ENCODE assay signal across 8 cellular contexts in genomic region chr16:58501242-58502131, GRCh38. TPM values are rescaled to one million over a fixed set of nuclear protein-coding genes. Genes with fewer than 3 reads are reported as not detected.
DNase-seq lines count a peak whose midpoint lies in the region; ATAC-seq and TF ChIP-seq lines count a peak whose summit lies in the region.

No MANE protein-coding gene starts in this region.

- H3K9me3 Mint-ChIP-seq in MCF 10A (ENCODE audit: unreplicated experiment), result no peaks in the 10 kb centered on the region
- H3K9me3 Mint-ChIP-seq in activated CD8-positive, alpha-beta T cell treated with anti-CD3 and anti-CD28 coated beads for 36 hours, result no peaks in the 10 kb centered on the region
- H3K9me3 Mint-ChIP-seq in naive thymus-derived CD8-positive, alpha-beta T cell, result no peaks in the 10 kb centered on the region

- BruUV-seq in MCF 10A (replicated peaks; lab: Mats Ljungman, UMichigan), result no TSS peak

- CTCF ChIA-PET in MCF 10A (lab: Yijun Ruan, JAX), result interaction anchor here (0.5 to 0.6 kb wide), 3 partner anchors 11 to 86 kb away, joined by 3 to 4 read pairs (median 3); no protein-coding TSS in a partner anchor
- CTCF ChIA-PET in activated CD8-positive, alpha-beta T cell treated with anti-CD3 and anti-CD28 coated beads for 36 hours (lab: Charles Lee), result interaction anchor here (1.0 to 1.8 kb wide), 3 partner anchors 10 to 255 kb away, joined by 3 to 6 read pairs (median 3); no protein-coding TSS in a partner anchor

- H3K4me1 ChIP-seq in breast epithelium (no peaks in the 10 kb centered on the region), esophagus (ENCODE audit: control insufficient read depth in 2 of 2, insufficient read depth in 2 of 2, low read length in 1 of 2) (peaks cover 13 to 14% of the 10 kb centered on the region in 2 donors), tibial nerve (peaks cover 0 to 22% (median 16%) of the 10 kb centered on the region in 4 donors)

- H3K27me3 Mint-ChIP-seq in MCF 10A (ENCODE audit: insufficient read depth, unreplicated experiment), result no peaks in the 10 kb centered on the region
- H3K27me3 Mint-ChIP-seq in activated CD8-positive, alpha-beta T cell treated with anti-CD3 and anti-CD28 coated beads for 36 hours, result peaks cover 28% of the 10 kb centered on the region
- H3K27me3 Mint-ChIP-seq in naive thymus-derived CD8-positive, alpha-beta T cell, result peaks cover 0 to 16% (median 10%) of the 10 kb centered on the region in 5 donors

- H3K36me3 ChIP-seq in breast epithelium (no peaks in the 10 kb centered on the region), esophagus (ENCODE audit: control insufficient read depth in 2 of 2, insufficient read depth in 2 of 2, low read length in 1 of 2) (peaks cover 0 to 3% of the 10 kb centered on the region in 2 donors), tibial nerve (no peaks in the 10 kb centered on the region)

- H3K4me1 Mint-ChIP-seq in MCF 10A (ENCODE audit: insufficient read depth, unreplicated experiment), result no peaks in the 10 kb centered on the region
- peaks cover 5% of the 10 kb centered on the region for H3K4me1 Mint-ChIP-seq in activated CD8-positive, alpha-beta T cell treated with anti-CD3 and anti-CD28 coated beads for 36 hours (ENCODE audit: low read depth)
- H3K4me1 Mint-ChIP-seq in naive thymus-derived CD8-positive, alpha-beta T cell, result peaks cover 6 to 27% (median 18%) of the 10 kb centered on the region in 4 donors

- no peak overlapping the region for H3K4me3 Mint-ChIP-seq in MCF 10A (ENCODE audit: unreplicated experiment)
- H3K4me3 Mint-ChIP-seq in activated CD8-positive, alpha-beta T cell treated with anti-CD3 and anti-CD28 coated beads for 36 hours, result peak overlapping the region; percentile 67
- peak overlapping the region; percentile 74 to 91 (median 82) for H3K4me3 Mint-ChIP-seq in naive thymus-derived CD8-positive, alpha-beta T cell

- intact Hi-C loops in breast epithelium (cut with DNase I; ENCODE audit: low total_unique reads), result no loop called here
- intact Hi-C loops in MCF 10A (cut with micrococcal nuclease), result no loop called here
- intact Hi-C loops in activated CD8-positive, alpha-beta T cell treated with anti-CD3 and anti-CD28 coated beads for 36 hours (cut with micrococcal nuclease), result loop anchor here (10.0 kb wide), 1 partner anchor 163 kb away; no protein-coding TSS in a partner anchor

- H3K27ac ChIP-seq in breast epithelium, result no peak overlapping the region
- H3K27ac ChIP-seq in esophagus (ENCODE audit: low read depth in 2 of 2, low read length in 1 of 2), result peak overlapping the region in 1 of 2 donors; percentile 34
- no peak overlapping the region for H3K27ac ChIP-seq in tibial nerve

- POLR2A ChIA-PET in MCF 10A (lab: Yijun Ruan, JAX), result no interaction called here
- POLR2A ChIA-PET in activated CD8-positive, alpha-beta T cell treated with anti-CD3 and anti-CD28 coated beads for 36 hours (lab: Charles Lee), result interaction anchor here (0.6 to 1.0 kb wide), 2 partner anchors 13 to 31 kb away, joined by 3 read pairs; no protein-coding TSS in a partner anchor
- POLR2A ChIA-PET in naive thymus-derived CD8-positive, alpha-beta T cell (lab: Charles Lee), result interaction anchor here (0.5 kb wide), 1 partner anchor 19 kb away, joined by 4 read pairs; no protein-coding TSS in a partner anchor

- H3K27me3 ChIP-seq in breast epithelium, result peaks cover 3 to 24% of the 10 kb centered on the region in 2 donors
- H3K27me3 ChIP-seq in esophagus (ENCODE audit: control insufficient read depth in 1 of 2, insufficient read depth in 2 of 2, low read length in 2 of 2), result peaks cover 0 to 2% of the 10 kb centered on the region in 2 donors
- peaks cover 0 to 28% of the 10 kb centered on the region in 2 donors for H3K27me3 ChIP-seq in tibial nerve

- H3K9me3 ChIP-seq in breast epithelium (no peaks in the 10 kb centered on the region), esophagus (ENCODE audit: control insufficient read depth in 2 of 2, insufficient read depth in 1 of 2, low read depth in 1 of 2, low read length in 1 of 2) (no peaks in the 10 kb centered on the region), tibial nerve (no peaks in the 10 kb centered on the region)

- no peak for TF ChIP-seq EP300 in tibial nerve (IDR thresholded peaks at IDR 0.05)

- H3K4me3 ChIP-seq in breast epithelium, result peak overlapping the region; percentile 0 to 69 (median 51)
- H3K4me3 ChIP-seq in esophagus (ENCODE audit: low read depth in 1 of 2, low read length in 2 of 2), result peak overlapping the region; percentile 22 to 27
- peak overlapping the region in 3 of 4 donors; percentile 35 to 45 (median 37) for H3K4me3 ChIP-seq in tibial nerve

- DNase-seq in breast epithelium (ENCODE audit: low spot score in 2 of 2), result peak in 1 of 2 donors; percentile 55
- DNase-seq in MCF 10A (ENCODE audit: unreplicated experiment), result no peak
- DNase-seq in activated CD8-positive, alpha-beta T cell treated with anti-CD3 and anti-CD28 coated beads for 36 hours, result peak; percentile 52
- peak in 9 of 10 donors; percentile 27 to 75 (median 47) for DNase-seq in naive thymus-derived CD8-positive, alpha-beta T cell
- DNase-seq in tibial nerve (ENCODE audit: low spot score in 2 of 2), result no peak

- peaks cover 5% of the 10 kb centered on the region for H3K36me3 Mint-ChIP-seq in MCF 10A (ENCODE audit: insufficient read depth, unreplicated experiment)
- no peaks in the 10 kb centered on the region for H3K36me3 Mint-ChIP-seq in activated CD8-positive, alpha-beta T cell treated with anti-CD3 and anti-CD28 coated beads for 36 hours (ENCODE audit: low read depth)
- H3K36me3 Mint-ChIP-seq in naive thymus-derived CD8-positive, alpha-beta T cell, result peaks cover 0 to 2% (median 0%) of the 10 kb centered on the region in 3 donors

- WGBS in esophagus, 2 donors, result 17 to 20% methylated on average over 40 to 42 of the region's 42 CpGs
- 16 to 34% methylated on average over 22 to 37 of the region's 42 CpGs for WGBS in tibial nerve, 2 donors

- ATAC-seq in activated CD8-positive, alpha-beta T cell treated with anti-CD3 and anti-CD28 coated beads for 36 hours, result peak; percentile 68
- ATAC-seq in naive thymus-derived CD8-positive, alpha-beta T cell, result peak; percentile 54 to 61
- ATAC-seq in GM18907 (IDR thresholded peaks at IDR 0.05; ENCODE audit: unreplicated experiment), result no peak
- no peak for ATAC-seq in HG03469 (IDR thresholded peaks at IDR 0.05; ENCODE audit: unreplicated experiment)

- no peak overlapping the region for H3K27ac Mint-ChIP-seq in MCF 10A (ENCODE audit: low read depth, unreplicated experiment)
- peak overlapping the region; percentile 38 for H3K27ac Mint-ChIP-seq in activated CD8-positive, alpha-beta T cell treated with anti-CD3 and anti-CD28 coated beads for 36 hours
- H3K27ac Mint-ChIP-seq in naive thymus-derived CD8-positive, alpha-beta T cell, result peak overlapping the region in 8 of 10 donors; percentile 65 to 95 (median 84)

- TF ChIP-seq CTCF in breast epithelium (IDR thresholded peaks at IDR 0.05) (no peak), MCF 10A (IDR thresholded peaks at IDR 0.05; ENCODE audit: unreplicated experiment) (no peak), tibial nerve (IDR thresholded peaks at IDR 0.05) (no peak)
- TF ChIP-seq CTCF in activated CD8-positive, alpha-beta T cell treated with anti-CD3 and anti-CD28 coated beads for 36 hours (IDR thresholded peaks at IDR 0.05), result no peak

- TF ChIP-seq POLR2A in breast epithelium (IDR thresholded peaks at IDR 0.05) (no peak), tibial nerve (IDR thresholded peaks at IDR 0.05) (no peak)

RNA-seq across cellular contexts. Expression of gene NDRG4, which starts 1.5 kb away (rescaled TPM):
- total RNA-seq in breast epithelium (10 to 100 TPM in 1 of 3 donors, 1 to 10 TPM in 2; 3.7 to 35.0 (median 5.6) TPM), MCF 10A (2022) (not detected in 2 replicates), tibial nerve (10 to 100 TPM in 1 of 4 donors, 1 to 10 TPM in 3; 3.9 to 12.6 (median 5.9) TPM)
- total RNA-seq in activated CD8-positive, alpha-beta T cell treated with anti-CD3 and anti-CD28 coated beads for 36 hours, result 1 to 10 TPM; 1.3 to 1.6 TPM
- polyA plus RNA-seq in esophagus, result 10 to 100 TPM; 12.0 to 26.9 TPM
- total RNA-seq in naive thymus-derived CD8-positive, alpha-beta T cell, result 1 to 10 TPM; 1.5 to 1.6 TPM
- polyA plus RNA-seq in naive thymus-derived CD8-positive, alpha-beta T cell, result under 1 TPM in 2 of 3 donors, not detected in 1; 0.13 to 0.56 TPM

RNA-seq across cellular contexts. Expression of gene SETD6, which starts 13.8 kb away (rescaled TPM):
- 10 to 100 TPM; 20.8 to 47.3 (median 44.9) TPM for total RNA-seq in breast epithelium
- total RNA-seq in MCF 10A (2022), result 18.4 and 19.5 TPM in 2 replicates
- 10 to 100 TPM; 14.8 to 15.5 TPM for total RNA-seq in activated CD8-positive, alpha-beta T cell treated with anti-CD3 and anti-CD28 coated beads for 36 hours
- polyA plus RNA-seq in esophagus, result 10 to 100 TPM; 15.5 to 17.3 TPM
- total RNA-seq in naive thymus-derived CD8-positive, alpha-beta T cell, result 10 to 100 TPM; 38.6 to 45.6 TPM
- 10 to 100 TPM in 2 of 3 donors, 1 to 10 TPM in 1; 9.8 to 14.5 (median 11.6) TPM for polyA plus RNA-seq in naive thymus-derived CD8-positive, alpha-beta T cell
- total RNA-seq in tibial nerve, result 10 to 100 TPM; 41.0 to 82.5 (median 45.2) TPM

Comparison
In these comparisons a context has a peak if more than half of its experiments do, and no peak if none do; other contexts are left out.
1. DNase-seq: peak in activated CD8-positive, alpha-beta T cell treated with anti-CD3 and anti-CD28 coated beads for 36 hours (single experiment) and naive thymus-derived CD8-positive, alpha-beta T cell (9 of 10); none in MCF 10A (single experiment) and tibial nerve (0 of 2).
2. ATAC-seq: peak in activated CD8-positive, alpha-beta T cell treated with anti-CD3 and anti-CD28 coated beads for 36 hours (single experiment) and naive thymus-derived CD8-positive, alpha-beta T cell (2 of 2); none in GM18907 (single experiment) and HG03469 (single experiment).
3. Peak in every context shown above with its lines, with median percentiles within 50 percentile points of each other: H3K4me3 ChIP-seq.